ENCODE assay signal across 1 cellular context in the genomic region with DNA sequence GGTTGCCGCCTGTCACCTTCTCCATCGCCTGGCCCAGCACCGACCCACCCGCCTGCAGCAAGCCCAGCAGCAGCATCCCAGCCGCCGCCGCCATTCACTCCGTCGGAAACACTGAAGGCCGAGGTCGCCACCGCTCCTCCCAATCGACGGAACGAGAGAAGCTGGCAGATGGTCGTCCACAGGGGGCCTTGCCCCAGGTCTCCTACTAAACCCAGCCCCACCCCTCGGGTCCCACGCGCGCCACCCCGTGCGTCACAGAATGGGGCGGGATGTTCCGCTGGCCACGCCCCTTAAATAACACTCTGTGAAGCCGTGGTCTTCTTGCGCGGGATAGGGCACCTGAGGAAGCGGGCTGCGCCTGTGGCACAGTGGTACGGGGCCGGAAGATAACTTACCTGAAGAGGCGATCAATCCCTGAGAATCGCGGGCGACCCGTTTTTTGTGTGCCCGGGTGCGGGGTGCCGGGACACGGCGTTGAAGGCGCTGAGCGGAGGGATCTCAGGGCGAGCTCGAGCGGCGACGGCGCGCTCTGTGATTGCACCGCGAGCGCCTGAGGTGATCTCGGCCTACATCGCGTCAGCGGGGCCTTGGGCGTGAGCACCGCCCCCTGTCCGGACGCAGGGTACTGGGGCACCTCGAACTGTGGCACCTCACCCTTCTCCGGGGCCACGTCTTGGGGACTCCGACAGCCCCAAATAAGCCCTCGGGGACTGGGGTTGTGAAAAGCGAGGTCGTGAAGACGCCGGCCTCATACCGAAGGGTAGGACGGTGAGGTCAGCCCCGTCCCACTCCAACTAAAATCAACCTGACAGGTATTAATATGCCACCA.
TF ChIP-seq lines count a peak whose summit lies in the region.

A gene (minus strand): TSS at position 207 of the 829 bp plus-strand sequence. CDS start 113 bp downstream, at position 94.

TF ChIP-seq in K562, 482 proteins besides CTCF, POLR2A, EP300 and RAD21 (continued from another document and continues in another):
- TF ChIP-seq, protein P1, sequence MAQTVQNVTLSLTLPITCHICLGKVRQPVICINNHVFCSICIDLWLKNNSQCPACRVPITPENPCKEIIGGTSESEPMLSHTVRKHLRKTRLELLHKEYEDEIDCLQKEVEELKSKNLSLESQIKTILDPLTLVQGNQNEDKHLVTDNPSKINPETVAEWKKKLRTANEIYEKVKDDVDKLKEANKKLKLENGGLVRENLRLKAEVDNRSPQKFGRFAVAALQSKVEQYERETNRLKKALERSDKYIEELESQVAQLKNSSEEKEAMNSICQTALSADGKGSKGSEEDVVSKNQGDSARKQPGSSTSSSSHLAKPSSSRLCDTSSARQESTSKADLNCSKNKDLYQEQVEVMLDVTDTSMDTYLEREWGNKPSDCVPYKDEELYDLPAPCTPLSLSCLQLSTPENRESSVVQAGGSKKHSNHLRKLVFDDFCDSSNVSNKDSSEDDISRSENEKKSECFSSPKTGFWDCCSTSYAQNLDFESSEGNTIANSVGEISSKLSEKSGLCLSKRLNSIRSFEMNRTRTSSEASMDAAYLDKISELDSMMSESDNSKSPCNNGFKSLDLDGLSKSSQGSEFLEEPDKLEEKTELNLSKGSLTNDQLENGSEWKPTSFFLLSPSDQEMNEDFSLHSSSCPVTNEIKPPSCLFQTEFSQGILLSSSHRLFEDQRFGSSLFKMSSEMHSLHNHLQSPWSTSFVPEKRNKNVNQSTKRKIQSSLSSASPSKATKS (CRISPR knock-in tag; IDR thresholded peaks at IDR 0.05): no peak
- TF ChIP-seq, protein P2, sequence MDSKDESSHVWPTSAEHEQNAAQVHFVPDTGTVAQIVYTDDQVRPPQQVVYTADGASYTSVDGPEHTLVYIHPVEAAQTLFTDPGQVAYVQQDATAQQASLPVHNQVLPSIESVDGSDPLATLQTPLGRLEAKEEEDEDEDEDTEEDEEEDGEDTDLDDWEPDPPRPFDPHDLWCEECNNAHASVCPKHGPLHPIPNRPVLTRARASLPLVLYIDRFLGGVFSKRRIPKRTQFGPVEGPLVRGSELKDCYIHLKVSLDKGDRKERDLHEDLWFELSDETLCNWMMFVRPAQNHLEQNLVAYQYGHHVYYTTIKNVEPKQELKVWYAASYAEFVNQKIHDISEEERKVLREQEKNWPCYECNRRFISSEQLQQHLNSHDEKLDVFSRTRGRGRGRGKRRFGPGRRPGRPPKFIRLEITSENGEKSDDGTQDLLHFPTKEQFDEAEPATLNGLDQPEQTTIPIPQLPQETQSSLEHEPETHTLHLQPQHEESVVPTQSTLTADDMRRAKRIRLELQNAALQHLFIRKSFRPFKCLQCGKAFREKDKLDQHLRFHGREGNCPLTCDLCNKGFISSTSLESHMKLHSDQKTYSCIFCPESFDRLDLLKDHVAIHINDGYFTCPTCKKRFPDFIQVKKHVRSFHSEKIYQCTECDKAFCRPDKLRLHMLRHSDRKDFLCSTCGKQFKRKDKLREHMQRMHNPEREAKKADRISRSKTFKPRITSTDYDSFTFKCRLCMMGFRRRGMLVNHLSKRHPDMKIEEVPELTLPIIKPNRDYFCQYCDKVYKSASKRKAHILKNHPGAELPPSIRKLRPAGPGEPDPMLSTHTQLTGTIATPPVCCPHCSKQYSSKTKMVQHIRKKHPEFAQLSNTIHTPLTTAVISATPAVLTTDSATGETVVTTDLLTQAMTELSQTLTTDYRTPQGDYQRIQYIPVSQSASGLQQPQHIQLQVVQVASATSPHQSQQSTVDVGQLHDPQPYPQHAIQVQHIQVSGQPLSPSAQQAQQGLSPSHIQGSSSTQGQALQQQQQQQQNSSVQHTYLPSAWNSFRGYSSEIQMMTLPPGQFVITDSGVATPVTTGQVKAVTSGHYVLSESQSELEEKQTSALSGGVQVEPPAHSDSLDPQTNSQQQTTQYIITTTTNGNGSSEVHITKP (IDR thresholded peaks at IDR 0.05; ENCODE audit: partially characterized antibody): peak; percentile 28
- TF ChIP-seq ZNF764 (CRISPR knock-in tag; IDR thresholded peaks at IDR 0.05; ENCODE audit: low read depth): no peak
- peak; percentile 92 for TF ChIP-seq DIDO1 (tag; IDR thresholded peaks at IDR 0.05; ENCODE audit: low read depth)
- TF ChIP-seq, protein P3, sequence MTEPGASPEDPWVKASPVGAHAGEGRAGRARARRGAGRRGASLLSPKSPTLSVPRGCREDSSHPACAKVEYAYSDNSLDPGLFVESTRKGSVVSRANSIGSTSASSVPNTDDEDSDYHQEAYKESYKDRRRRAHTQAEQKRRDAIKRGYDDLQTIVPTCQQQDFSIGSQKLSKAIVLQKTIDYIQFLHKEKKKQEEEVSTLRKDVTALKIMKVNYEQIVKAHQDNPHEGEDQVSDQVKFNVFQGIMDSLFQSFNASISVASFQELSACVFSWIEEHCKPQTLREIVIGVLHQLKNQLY (CRISPR knock-in tag; conservative IDR thresholded peaks at IDR 0.05): no peak
- no peak for TF ChIP-seq ZNF586 (CRISPR knock-in tag; conservative IDR thresholded peaks at IDR 0.05)
- TF ChIP-seq ZFPM2 (CRISPR knock-in tag; IDR thresholded peaks at IDR 0.05): no peak
- TF ChIP-seq IRF2 (CRISPR knock-in tag; IDR thresholded peaks at IDR 0.05): no peak
- no peak for TF ChIP-seq ZSCAN32 (CRISPR knock-in tag; IDR thresholded peaks at IDR 0.05)
- TF ChIP-seq, protein P4, sequence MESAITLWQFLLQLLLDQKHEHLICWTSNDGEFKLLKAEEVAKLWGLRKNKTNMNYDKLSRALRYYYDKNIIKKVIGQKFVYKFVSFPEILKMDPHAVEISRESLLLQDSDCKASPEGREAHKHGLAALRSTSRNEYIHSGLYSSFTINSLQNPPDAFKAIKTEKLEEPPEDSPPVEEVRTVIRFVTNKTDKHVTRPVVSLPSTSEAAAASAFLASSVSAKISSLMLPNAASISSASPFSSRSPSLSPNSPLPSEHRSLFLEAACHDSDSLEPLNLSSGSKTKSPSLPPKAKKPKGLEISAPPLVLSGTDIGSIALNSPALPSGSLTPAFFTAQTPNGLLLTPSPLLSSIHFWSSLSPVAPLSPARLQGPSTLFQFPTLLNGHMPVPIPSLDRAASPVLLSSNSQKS (CRISPR knock-in tag; IDR thresholded peaks at IDR 0.05): no peak
- 0 out of 2 replicates have a peak, but pooled peaks have one; percentile 22 for TF ChIP-seq KAT7 (CRISPR knock-in tag; IDR thresholded peaks at IDR 0.05; ENCODE audit: borderline replicate concordance)
- peak; percentile 60 for TF ChIP-seq NCOR1 (IDR thresholded peaks at IDR 0.05)
- no peak for TF ChIP-seq ZNF140 (CRISPR knock-in tag; IDR thresholded peaks at IDR 0.05)
- TF ChIP-seq CBFA2T2 (conservative IDR thresholded peaks at IDR 0.05): no peak
- TF ChIP-seq ZNF589 (CRISPR knock-in tag; IDR thresholded peaks at IDR 0.05; ENCODE audit: low read depth): no peak
- no peak for TF ChIP-seq NR4A1 (CRISPR knock-in tag; IDR thresholded peaks at IDR 0.05)
- TF ChIP-seq NR4A1 (tag; IDR thresholded peaks at IDR 0.05): no peak
- peak; percentile 99 for TF ChIP-seq CXXC5 (CRISPR knock-in tag; IDR thresholded peaks at IDR 0.05)
- peak; percentile 60 for TF ChIP-seq HNRNPLL (IDR thresholded peaks at IDR 0.05; ENCODE audit: low read depth, low read length, poor library complexity, severe bottlenecking)
- TF ChIP-seq, protein P5, sequence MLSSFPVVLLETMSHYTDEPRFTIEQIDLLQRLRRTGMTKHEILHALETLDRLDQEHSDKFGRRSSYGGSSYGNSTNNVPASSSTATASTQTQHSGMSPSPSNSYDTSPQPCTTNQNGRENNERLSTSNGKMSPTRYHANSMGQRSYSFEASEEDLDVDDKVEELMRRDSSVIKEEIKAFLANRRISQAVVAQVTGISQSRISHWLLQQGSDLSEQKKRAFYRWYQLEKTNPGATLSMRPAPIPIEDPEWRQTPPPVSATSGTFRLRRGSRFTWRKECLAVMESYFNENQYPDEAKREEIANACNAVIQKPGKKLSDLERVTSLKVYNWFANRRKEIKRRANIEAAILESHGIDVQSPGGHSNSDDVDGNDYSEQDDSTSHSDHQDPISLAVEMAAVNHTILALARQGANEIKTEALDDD (IDR thresholded peaks at IDR 0.05): no peak
- TF ChIP-seq MECOM (CRISPR knock-in tag; IDR thresholded peaks at IDR 0.05): no peak
- no peak for TF ChIP-seq ZNF134 (CRISPR knock-in tag; conservative IDR thresholded peaks at IDR 0.05)
- peak; percentile 57 for TF ChIP-seq NFIC (IDR thresholded peaks at IDR 0.05)
- TF ChIP-seq NBN (IDR thresholded peaks at IDR 0.05; ENCODE audit: low read depth): peak; percentile 95; the same call in 1 of the 2 replicates
- no peak for TF ChIP-seq SNRNP70 (optimal IDR thresholded peaks at IDR 0.05; ENCODE audit: low read depth, low read length)
- TF ChIP-seq PCBP2 (IDR thresholded peaks at IDR 0.05; ENCODE audit: low read depth, low read length, poor library complexity, severe bottlenecking): no peak
- no peak; the same call in 1 of the 2 replicates for TF ChIP-seq NFATC3 (IDR thresholded peaks at IDR 0.05)
- TF ChIP-seq SIN3A (IDR thresholded peaks at IDR 0.05; ENCODE audit: borderline replicate concordance in 2 of 2, control insufficient read depth in 1 of 2, low read depth in 2 of 2, low read length in 2 of 2): peak; percentile 54 to 75; a peak in 1 of 4 replicates
- TF ChIP-seq, protein P6, sequence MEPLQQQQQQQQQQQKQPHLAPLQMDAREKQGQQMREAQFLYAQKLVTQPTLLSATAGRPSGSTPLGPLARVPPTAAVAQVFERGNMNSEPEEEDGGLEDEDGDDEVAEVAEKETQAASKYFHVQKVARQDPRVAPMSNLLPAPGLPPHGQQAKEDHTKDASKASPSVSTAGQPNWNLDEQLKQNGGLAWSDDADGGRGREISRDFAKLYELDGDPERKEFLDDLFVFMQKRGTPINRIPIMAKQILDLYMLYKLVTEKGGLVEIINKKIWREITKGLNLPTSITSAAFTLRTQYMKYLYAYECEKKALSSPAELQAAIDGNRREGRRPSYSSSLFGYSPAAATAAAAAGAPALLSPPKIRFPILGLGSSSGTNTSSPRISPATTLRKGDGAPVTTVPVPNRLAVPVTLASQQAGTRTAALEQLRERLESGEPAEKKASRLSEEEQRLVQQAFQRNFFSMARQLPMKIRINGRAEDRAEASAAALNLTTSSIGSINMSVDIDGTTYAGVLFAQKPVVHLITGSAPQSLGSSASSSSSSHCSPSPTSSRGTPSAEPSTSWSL (CRISPR knock-in tag; IDR thresholded peaks at IDR 0.05; ENCODE audit: borderline replicate concordance): no peak
- TF ChIP-seq NFYB (IDR thresholded peaks at IDR 0.05; ENCODE audit: extremely low read depth, insufficient read length): no peak
- TF ChIP-seq, protein P7, sequence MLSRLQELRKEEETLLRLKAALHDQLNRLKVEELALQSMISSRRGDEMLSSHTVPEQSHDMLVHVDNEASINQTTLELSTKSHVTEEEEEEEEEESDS (CRISPR knock-in tag; IDR thresholded peaks at IDR 0.05): no peak
- no peak for TF ChIP-seq RFX5 (IDR thresholded peaks at IDR 0.05; ENCODE audit: low read depth, low read length)
- peak in 2 of 3 experiments; percentile 38 to 66 for TF ChIP-seq YY1 (IDR thresholded peaks at IDR 0.05; ENCODE audit: borderline replicate concordance in 1 of 3, control insufficient read depth in 1 of 3, extremely low read depth in 1 of 3, insufficient read depth in 3 of 3, insufficient read length in 1 of 3, insufficient replicate concordance in 2 of 3, low read depth in 1 of 3, low read length in 2 of 3)
- no peak for TF ChIP-seq THRAP3 (IDR thresholded peaks at IDR 0.05; ENCODE audit: borderline replicate concordance)
- no peak for TF ChIP-seq KLF10 (CRISPR knock-in tag; IDR thresholded peaks at IDR 0.05)
- peak; percentile 97 for TF ChIP-seq L3MBTL2 (IDR thresholded peaks at IDR 0.05)
- peak; percentile 87 for TF ChIP-seq BRD9 (IDR thresholded peaks at IDR 0.05; ENCODE audit: low read depth, partially characterized antibody)
- TF ChIP-seq, protein P8, sequence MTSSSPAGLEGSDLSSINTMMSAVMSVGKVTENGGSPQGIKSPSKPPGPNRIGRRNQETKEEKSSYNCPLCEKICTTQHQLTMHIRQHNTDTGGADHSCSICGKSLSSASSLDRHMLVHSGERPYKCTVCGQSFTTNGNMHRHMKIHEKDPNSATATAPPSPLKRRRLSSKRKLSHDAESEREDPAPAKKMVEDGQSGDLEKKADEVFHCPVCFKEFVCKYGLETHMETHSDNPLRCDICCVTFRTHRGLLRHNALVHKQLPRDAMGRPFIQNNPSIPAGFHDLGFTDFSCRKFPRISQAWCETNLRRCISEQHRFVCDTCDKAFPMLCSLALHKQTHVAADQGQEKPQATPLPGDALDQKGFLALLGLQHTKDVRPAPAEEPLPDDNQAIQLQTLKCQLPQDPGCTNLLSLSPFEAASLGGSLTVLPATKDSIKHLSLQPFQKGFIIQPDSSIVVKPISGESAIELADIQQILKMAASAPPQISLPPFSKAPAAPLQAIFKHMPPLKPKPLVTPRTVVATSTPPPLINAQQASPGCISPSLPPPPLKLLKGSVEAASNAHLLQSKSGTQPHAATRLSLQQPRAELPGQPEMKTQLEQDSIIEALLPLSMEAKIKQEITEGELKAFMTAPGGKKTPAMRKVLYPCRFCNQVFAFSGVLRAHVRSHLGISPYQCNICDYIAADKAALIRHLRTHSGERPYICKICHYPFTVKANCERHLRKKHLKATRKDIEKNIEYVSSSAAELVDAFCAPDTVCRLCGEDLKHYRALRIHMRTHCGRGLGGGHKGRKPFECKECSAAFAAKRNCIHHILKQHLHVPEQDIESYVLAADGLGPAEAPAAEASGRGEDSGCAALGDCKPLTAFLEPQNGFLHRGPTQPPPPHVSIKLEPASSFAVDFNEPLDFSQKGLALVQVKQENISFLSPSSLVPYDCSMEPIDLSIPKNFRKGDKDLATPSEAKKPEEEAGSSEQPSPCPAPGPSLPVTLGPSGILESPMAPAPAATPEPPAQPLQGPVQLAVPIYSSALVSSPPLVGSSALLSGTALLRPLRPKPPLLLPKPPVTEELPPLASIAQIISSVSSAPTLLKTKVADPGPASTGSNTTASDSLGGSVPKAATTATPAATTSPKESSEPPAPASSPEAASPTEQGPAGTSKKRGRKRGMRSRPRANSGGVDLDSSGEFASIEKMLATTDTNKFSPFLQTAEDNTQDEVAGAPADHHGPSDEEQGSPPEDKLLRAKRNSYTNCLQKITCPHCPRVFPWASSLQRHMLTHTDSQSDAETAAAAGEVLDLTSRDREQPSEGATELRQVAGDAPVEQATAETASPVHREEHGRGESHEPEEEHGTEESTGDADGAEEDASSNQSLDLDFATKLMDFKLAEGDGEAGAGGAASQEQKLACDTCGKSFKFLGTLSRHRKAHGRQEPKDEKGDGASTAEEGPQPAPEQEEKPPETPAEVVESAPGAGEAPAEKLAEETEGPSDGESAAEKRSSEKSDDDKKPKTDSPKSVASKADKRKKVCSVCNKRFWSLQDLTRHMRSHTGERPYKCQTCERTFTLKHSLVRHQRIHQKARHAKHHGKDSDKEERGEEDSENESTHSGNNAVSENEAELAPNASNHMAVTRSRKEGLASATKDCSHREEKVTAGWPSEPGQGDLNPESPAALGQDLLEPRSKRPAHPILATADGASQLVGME (CRISPR knock-in tag; IDR thresholded peaks at IDR 0.05): peak; percentile 65; the same call in 1 of the 2 replicates
- TF ChIP-seq PTTG1 (tag; IDR thresholded peaks at IDR 0.05; ENCODE audit: low read depth): no peak
- no peak for TF ChIP-seq EWSR1 (IDR thresholded peaks at IDR 0.05; ENCODE audit: borderline replicate concordance, low read depth, partially characterized antibody)
- TF ChIP-seq ZBTB1 (CRISPR knock-in tag; IDR thresholded peaks at IDR 0.05; ENCODE audit: borderline replicate concordance, low read depth): no peak
- no peak for TF ChIP-seq MCM5 (IDR thresholded peaks at IDR 0.05; ENCODE audit: low read depth)
- peak; percentile 89 for TF ChIP-seq POLR2B (IDR thresholded peaks at IDR 0.05; ENCODE audit: low read depth, partially characterized antibody)
